ENCODE assay signal across 14 cellular contexts in the genomic region with DNA sequence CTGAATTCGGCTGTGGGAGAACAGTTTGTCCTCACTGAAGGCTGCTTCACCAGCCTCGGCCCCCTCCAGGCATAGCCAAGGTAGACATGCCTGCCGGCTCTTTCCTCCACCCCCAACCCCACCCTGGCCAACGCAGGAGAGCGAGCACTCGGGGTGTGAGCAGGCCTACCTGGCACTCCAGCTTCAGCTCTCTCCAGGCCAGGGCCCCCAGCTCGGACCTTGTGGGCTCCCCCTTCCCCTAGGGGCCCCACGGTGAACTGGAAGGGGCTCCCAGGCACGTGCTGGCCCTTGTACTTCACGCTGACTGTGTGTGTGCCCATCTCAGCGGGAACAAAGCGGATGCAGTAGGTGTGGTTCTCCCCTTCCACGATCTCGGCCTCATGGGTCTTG. TPM values are rescaled to one million over a fixed set of nuclear protein-coding genes. Genes with fewer than 3 reads are reported as not detected.
DNase-seq lines count a peak whose midpoint lies in the region; ATAC-seq and TF ChIP-seq lines count a peak whose summit lies in the region.
"Had no signal": no experiment of that assay in that cellular context is flagged by ENCODE, and none has a peak within 500 bp of the region (broad histone marks: within the 10 kb centered on the region; RNA-seq: fewer than 3 reads in every experiment).

No MANE protein-coding gene starts in this region.

- DNase-seq in activated naive CD4-positive, alpha-beta T cell treated with anti-CD3 and anti-CD28 coated beads, Interleukin-2, amount 50 U/mL, for 72 hours (ENCODE audit: low spot score in 2 of 2), result no peak
- DNase-seq in activated CD4-positive, alpha-beta memory T cell treated with anti-CD3 and anti-CD28 coated beads for 36 hours, result no peak
- DNase-seq in immature natural killer cell (peak in 1 of 3 donors; percentile 30), suprapubic skin (ENCODE audit: low spot score in 2 of 2) (no peak), tibial nerve (ENCODE audit: low spot score in 2 of 2) (no peak), G401 (ENCODE audit: low spot score) (no peak)
- DNase-seq: colonic mucosa, NCI-H2107, NCI-H526 had no signal

- no peak overlapping the region for H3K4me3 Mint-ChIP-seq in activated naive CD4-positive, alpha-beta T cell treated with anti-CD3 and anti-CD28 coated beads, Interleukin-2, amount 50 U/mL, for 24 hours
- no peak overlapping the region for H3K4me3 Mint-ChIP-seq in activated CD4-positive, alpha-beta memory T cell treated with anti-CD3 and anti-CD28 coated beads for 36 hours
- peak overlapping the region; percentile 40 to 71 (median 63) for H3K4me3 Mint-ChIP-seq in immature natural killer cell
- H3K4me3 Mint-ChIP-seq: activated T-helper 17 cell treated with anti-CD3 and anti-CD28 coated beads, Interleukin-2, amount 50 U/mL, for 72 hours had no signal

- no peak for ATAC-seq in activated naive CD4-positive, alpha-beta T cell treated with anti-CD3 and anti-CD28 coated beads, Interleukin-2, amount 50 U/mL, for 72 hours
- ATAC-seq in GM19455 (IDR thresholded peaks at IDR 0.05; ENCODE audit: unreplicated experiment), result no peak
- ATAC-seq: activated T-helper 17 cell treated with anti-CD3 and anti-CD28 coated beads, Interleukin-2, amount 50 U/mL, for 72 hours had no signal

- in situ Hi-C loops in G401 (cut with HindIII; ENCODE audit: low sequenced_read_pairs), result no loop called here

- TF ChIP-seq POLR2A in suprapubic skin (IDR thresholded peaks at IDR 0.05) (no peak), tibial nerve (IDR thresholded peaks at IDR 0.05) (no peak)

- peaks cover 7% of the 10 kb centered on the region for H3K4me1 ChIP-seq in suprapubic skin
- H3K4me1 ChIP-seq in tibial nerve, result no peaks in the 10 kb centered on the region

- no peaks in the 10 kb centered on the region for H3K9me3 Mint-ChIP-seq in activated naive CD4-positive, alpha-beta T cell treated with anti-CD3 and anti-CD28 coated beads, Interleukin-2, amount 50 U/mL, for 24 hours
- H3K9me3 Mint-ChIP-seq in activated naive CD4-positive, alpha-beta T cell treated with anti-CD3 and anti-CD28 coated beads, Interleukin-2, amount 50 U/mL, for 72 hours, result no peaks in the 10 kb centered on the region
- H3K9me3 Mint-ChIP-seq in activated CD4-positive, alpha-beta memory T cell treated with anti-CD3 and anti-CD28 coated beads for 36 hours, result no peaks in the 10 kb centered on the region
- H3K9me3 Mint-ChIP-seq in immature natural killer cell, result no peaks in the 10 kb centered on the region
- H3K9me3 Mint-ChIP-seq: activated T-helper 17 cell treated with anti-CD3 and anti-CD28 coated beads, Interleukin-2, amount 50 U/mL, for 72 hours had no signal

- 80% methylated on average over 1 of the region's 14 CpGs for WGBS in suprapubic skin
- 78% methylated on average over 13 of the region's 14 CpGs; no CpG with 5 or more reads in 1 of the 2 donors for WGBS in tibial nerve, 2 donors

- intact Hi-C loops in activated CD4-positive, alpha-beta memory T cell treated with anti-CD3 and anti-CD28 coated beads for 36 hours (cut with micrococcal nuclease), result no loop called here

- peaks cover 26% of the 10 kb centered on the region for H3K4me1 Mint-ChIP-seq in activated naive CD4-positive, alpha-beta T cell treated with anti-CD3 and anti-CD28 coated beads, Interleukin-2, amount 50 U/mL, for 24 hours
- peaks cover 45% of the 10 kb centered on the region for H3K4me1 Mint-ChIP-seq in activated CD4-positive, alpha-beta memory T cell treated with anti-CD3 and anti-CD28 coated beads for 36 hours (ENCODE audit: low read depth)
- peaks cover 60 to 87% of the 10 kb centered on the region in 2 donors for H3K4me1 Mint-ChIP-seq in immature natural killer cell

- peak overlapping the region; percentile 11 for H3K27ac ChIP-seq in suprapubic skin
- H3K27ac ChIP-seq in tibial nerve, result peak overlapping the region in 1 of 4 donors; percentile 26
- H3K27ac ChIP-seq: colonic mucosa, SK-N-MC had no signal

- H3K36me3 ChIP-seq in suprapubic skin, result peaks cover 86% of the 10 kb centered on the region
- peaks cover 0 to 89% (median 5%) of the 10 kb centered on the region in 3 donors for H3K36me3 ChIP-seq in tibial nerve
- H3K36me3 ChIP-seq: colonic mucosa had no signal

- H3K27me3 Mint-ChIP-seq in activated naive CD4-positive, alpha-beta T cell treated with anti-CD3 and anti-CD28 coated beads, Interleukin-2, amount 50 U/mL, for 24 hours, result no peaks in the 10 kb centered on the region
- no peaks in the 10 kb centered on the region for H3K27me3 Mint-ChIP-seq in activated CD4-positive, alpha-beta memory T cell treated with anti-CD3 and anti-CD28 coated beads for 36 hours
- peaks cover 39 to 68% (median 65%) of the 10 kb centered on the region in 3 donors for H3K27me3 Mint-ChIP-seq in immature natural killer cell (ENCODE audit: low read depth in 3 of 3)
- H3K27me3 Mint-ChIP-seq: activated T-helper 17 cell treated with anti-CD3 and anti-CD28 coated beads, Interleukin-2, amount 50 U/mL, for 72 hours had no signal

- TF ChIP-seq CTCF in suprapubic skin (IDR thresholded peaks at IDR 0.05) (no peak), tibial nerve (IDR thresholded peaks at IDR 0.05) (no peak)

- POLR2A ChIA-PET in activated CD4-positive, alpha-beta memory T cell treated with anti-CD3 and anti-CD28 coated beads for 36 hours (lab: Charles Lee), result interaction anchor here (1.5 kb wide), 1 partner anchor 17 kb away, joined by 4 read pairs; no protein-coding TSS in a partner anchor

- H3K4me3 ChIP-seq in suprapubic skin, result no peak overlapping the region
- H3K4me3 ChIP-seq in tibial nerve, result no peak overlapping the region
- H3K4me3 ChIP-seq: colonic mucosa, SK-N-MC had no signal

- H3K27me3 ChIP-seq in suprapubic skin (no peaks in the 10 kb centered on the region), tibial nerve (no peaks in the 10 kb centered on the region)
- H3K27me3 ChIP-seq: colonic mucosa had no signal

- peak overlapping the region; percentile 23 for H3K27ac Mint-ChIP-seq in activated naive CD4-positive, alpha-beta T cell treated with anti-CD3 and anti-CD28 coated beads, Interleukin-2, amount 50 U/mL, for 24 hours
- H3K27ac Mint-ChIP-seq in activated naive CD4-positive, alpha-beta T cell treated with anti-CD3 and anti-CD28 coated beads, Interleukin-2, amount 50 U/mL, for 72 hours, result no peak overlapping the region
- peak overlapping the region; percentile 79 for H3K27ac Mint-ChIP-seq in activated CD4-positive, alpha-beta memory T cell treated with anti-CD3 and anti-CD28 coated beads for 36 hours
- peak overlapping the region; percentile 92 to 100 (median 94) for H3K27ac Mint-ChIP-seq in immature natural killer cell
- H3K27ac Mint-ChIP-seq: activated T-helper 17 cell treated with anti-CD3 and anti-CD28 coated beads, Interleukin-2, amount 50 U/mL, for 72 hours had no signal

- CTCF ChIA-PET in activated CD4-positive, alpha-beta memory T cell treated with anti-CD3 and anti-CD28 coated beads for 36 hours (lab: Charles Lee), result no interaction called here

- H3K9me3 ChIP-seq in suprapubic skin, result no peaks in the 10 kb centered on the region
- H3K9me3 ChIP-seq in tibial nerve, result no peaks in the 10 kb centered on the region
- H3K9me3 ChIP-seq: colonic mucosa had no signal

- no peaks in the 10 kb centered on the region for H3K36me3 Mint-ChIP-seq in activated naive CD4-positive, alpha-beta T cell treated with anti-CD3 and anti-CD28 coated beads, Interleukin-2, amount 50 U/mL, for 24 hours
- H3K36me3 Mint-ChIP-seq in activated naive CD4-positive, alpha-beta T cell treated with anti-CD3 and anti-CD28 coated beads, Interleukin-2, amount 50 U/mL, for 72 hours, result no peaks in the 10 kb centered on the region
- peaks cover 18% of the 10 kb centered on the region for H3K36me3 Mint-ChIP-seq in activated CD4-positive, alpha-beta memory T cell treated with anti-CD3 and anti-CD28 coated beads for 36 hours
- H3K36me3 Mint-ChIP-seq in immature natural killer cell, result peaks cover 0 to 12% (median 3%) of the 10 kb centered on the region in 3 donors

- TF ChIP-seq EP300 in suprapubic skin (IDR thresholded peaks at IDR 0.05) (no peak), tibial nerve (IDR thresholded peaks at IDR 0.05) (no peak)

RNA-seq across cellular contexts. Expression of a gene that starts 22.4 kb away (rescaled TPM):
- total RNA-seq in activated naive CD4-positive, alpha-beta T cell treated with anti-CD3 and anti-CD28 coated beads, Interleukin-2, amount 50 U/mL, for 72 hours, result 100 to 1,000 TPM; 690 to 932 TPM
- total RNA-seq in activated CD4-positive, alpha-beta memory T cell treated with anti-CD3 and anti-CD28 coated beads for 36 hours, result 1,000 to 10,000 TPM; 1,023 to 1,032 TPM
- polyA plus RNA-seq in immature natural killer cell, result 1,000 to 10,000 TPM in 1 of 3 donors, 100 to 1,000 TPM in 2; 135 to 1,231 (median 241) TPM
- total RNA-seq in suprapubic skin, result 100 to 1,000 TPM; 374 to 402 (median 386) TPM
- total RNA-seq in tibial nerve, result 1,000 to 10,000 TPM in 3 of 4 donors, 100 to 1,000 TPM in 1; 995 to 1,349 (median 1,139) TPM
- 811 and 832 TPM in 2 replicates for total RNA-seq in G401 (2014; rRNA removed; shearing (Covaris generic))

RNA-seq across cellular contexts. Expression of a gene that starts 27.1 kb away (rescaled TPM):
- total RNA-seq in activated naive CD4-positive, alpha-beta T cell treated with anti-CD3 and anti-CD28 coated beads, Interleukin-2, amount 50 U/mL, for 72 hours, result 10 to 100 TPM; 79.3 to 83.0 TPM
- 10 to 100 TPM; 75.8 to 79.1 TPM for total RNA-seq in activated CD4-positive, alpha-beta memory T cell treated with anti-CD3 and anti-CD28 coated beads for 36 hours
- polyA plus RNA-seq in immature natural killer cell, result 10 to 100 TPM; 27.2 to 31.2 (median 28.9) TPM
- 10 to 100 TPM; 34.4 to 57.0 (median 53.0) TPM for total RNA-seq in suprapubic skin
- total RNA-seq in tibial nerve, result 10 to 100 TPM; 38.0 to 72.6 (median 46.7) TPM
- total RNA-seq in G401 (2014; rRNA removed; shearing (Covaris generic)), result 49.8 and 72.5 TPM in 2 replicates

RNA-seq across cellular contexts. Expression of a gene that starts 46.2 kb away (rescaled TPM):
- total RNA-seq in activated naive CD4-positive, alpha-beta T cell treated with anti-CD3 and anti-CD28 coated beads, Interleukin-2, amount 50 U/mL, for 72 hours, result 1,000 to 10,000 TPM; 1,357 to 2,520 TPM
- total RNA-seq in activated CD4-positive, alpha-beta memory T cell treated with anti-CD3 and anti-CD28 coated beads for 36 hours, result 1,000 to 10,000 TPM; 3,597 to 3,654 TPM
- 1,000 to 10,000 TPM; 2,085 to 3,021 (median 2,819) TPM for polyA plus RNA-seq in immature natural killer cell
- total RNA-seq in suprapubic skin (1,000 to 10,000 TPM; 3,684 to 7,390 (median 6,600) TPM), tibial nerve (1,000 to 10,000 TPM; 4,372 to 6,501 (median 5,244) TPM)
- 2,883 and 3,419 TPM in 2 replicates for total RNA-seq in G401 (2014; rRNA removed; shearing (Covaris generic))

RNA-seq across cellular contexts. Expression of a gene that starts 56.4 kb away (rescaled TPM):
- total RNA-seq in activated naive CD4-positive, alpha-beta T cell treated with anti-CD3 and anti-CD28 coated beads, Interleukin-2, amount 50 U/mL, for 72 hours, result under 1 TPM; 0.48 to 0.56 TPM
- under 1 TPM; 0.15 to 0.21 TPM for total RNA-seq in activated CD4-positive, alpha-beta memory T cell treated with anti-CD3 and anti-CD28 coated beads for 36 hours
- 100 to 1,000 TPM in 1 of 3 donors, 10 to 100 TPM in 2; 58.7 to 282 (median 69.8) TPM for polyA plus RNA-seq in immature natural killer cell
- total RNA-seq in suprapubic skin, result under 1 TPM in 3 of 4 donors, not detected in 1; 0.24 to 0.51 (median 0.34) TPM
- total RNA-seq in tibial nerve, result not detected
- total RNA-seq in G401 (2014; rRNA removed; shearing (Covaris generic)), result not detected in 2 replicates
- total RNA-seq: colonic mucosa, ureter had no signal

RNA-seq across cellular contexts. Expression of a gene that starts 57.0 kb away (rescaled TPM):
- total RNA-seq in activated naive CD4-positive, alpha-beta T cell treated with anti-CD3 and anti-CD28 coated beads, Interleukin-2, amount 50 U/mL, for 72 hours, result 10 to 100 TPM; 14.7 to 20.6 TPM
- total RNA-seq in activated CD4-positive, alpha-beta memory T cell treated with anti-CD3 and anti-CD28 coated beads for 36 hours, result 10 to 100 TPM; 12.5 to 13.3 TPM
- polyA plus RNA-seq in immature natural killer cell, result 10 to 100 TPM; 14.1 to 21.1 (median 17.8) TPM
- total RNA-seq in suprapubic skin (10 to 100 TPM; 14.6 to 30.7 (median 21.2) TPM), tibial nerve (10 to 100 TPM; 21.4 to 36.0 (median 28.6) TPM)
- 20.5 and 41.3 TPM in 2 replicates for total RNA-seq in G401 (2014; rRNA removed; shearing (Covaris generic))

Comparison
In these comparisons a context has a peak if more than half of its experiments do, and no peak if none do; other contexts are left out.
1. H3K27ac Mint-ChIP-seq: peak in activated naive CD4-positive, alpha-beta T cell treated with anti-CD3 and anti-CD28 coated beads, Interleukin-2, amount 50 U/mL, for 24 hours (single experiment), activated CD4-positive, alpha-beta memory T cell treated with anti-CD3 and anti-CD28 coated beads for 36 hours (single experiment) and immature natural killer cell (6 of 6); none in activated naive CD4-positive, alpha-beta T cell treated with anti-CD3 and anti-CD28 coated beads, Interleukin-2, amount 50 U/mL, for 72 hours (0 of 2).
2. H3K4me3 Mint-ChIP-seq: peak in immature natural killer cell (5 of 5); none in activated naive CD4-positive, alpha-beta T cell treated with anti-CD3 and anti-CD28 coated beads, Interleukin-2, amount 50 U/mL, for 24 hours (single experiment) and activated CD4-positive, alpha-beta memory T cell treated with anti-CD3 and anti-CD28 coated beads for 36 hours (single experiment).